27 cellular contexts compared by ENCODE assay signal in the genomic region with DNA sequence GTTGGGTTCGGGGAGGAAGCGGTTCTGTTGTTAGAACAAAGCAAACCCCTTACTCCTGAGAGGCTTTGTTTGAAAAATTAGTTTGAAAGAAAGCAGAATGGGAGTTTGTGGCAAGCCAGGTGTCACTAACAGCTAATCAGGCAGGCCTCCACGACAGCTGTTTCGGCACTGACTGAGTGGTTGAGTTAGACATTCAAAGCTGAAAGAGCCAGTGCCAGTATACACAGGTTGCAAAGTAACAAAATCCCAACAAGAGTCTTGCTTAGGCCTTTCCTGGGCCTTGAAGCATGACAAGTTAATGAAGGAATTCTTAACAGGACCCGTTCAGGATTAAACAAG.
"Had no signal": no experiment of that assay in that cellular context is flagged by ENCODE, and none has a peak within 500 bp of the region (broad histone marks: within the 10 kb centered on the region; RNA-seq: fewer than 3 reads in every experiment).

No MANE protein-coding gene starts in this region.

- H3K27me3 Mint-ChIP-seq: activated CD4-positive, alpha-beta memory T cell treated with anti-CD3 and anti-CD28 coated beads, Interleukin-2, amount 10 ng/mL, durations not matched to agents 7 days and 5 days; activated naive CD4-positive, alpha-beta T cell treated with anti-CD3 and anti-CD28 coated beads, Interleukin-2, amount 10 ng/mL, durations not matched to agents 7 days and 5 days; activated naive CD8-positive, alpha-beta T cell treated with anti-CD3 and anti-CD28 coated beads for 36 hours; activated T-helper 17 cell treated with anti-CD3 and anti-CD28 coated beads, Interleukin-2, amount 50 U/mL, for 72 hours; T-helper 17 cell had no signal

- DNase-seq: activated CD4-positive, alpha-beta memory T cell treated with anti-CD3 and anti-CD28 coated beads, Interleukin-2, amount 10 ng/mL, durations not matched to agents 7 days and 5 days; activated CD4-positive, alpha-beta T cell treated with anti-CD3 and anti-CD28 coated beads, Interleukin-2, amount 50 U/mL, for 1 hour; activated CD4-positive, CD25-positive, alpha-beta regulatory T cell; activated gamma-delta T cell; activated naive CD4-positive, alpha-beta T cell treated with anti-CD3 and anti-CD28 coated beads, Interleukin-2, amount 10 ng/mL, durations not matched to agents 7 days and 5 days; activated naive CD8-positive, alpha-beta T cell treated with anti-CD3 and anti-CD28 coated beads for 36 hours; activated T-cell treated with anti-CD3 and anti-CD28 coated beads for 4 hours; activated T-cell treated with anti-CD3 and anti-CD28 coated beads, Interleukin-2, amount 50 U/mL, for 48 hours; brain microvascular endothelial cell; Karpas-422; MM.1S; NCI-H1105; NCI-H1436; NCI-H1694 treated with DMSO at 0.1 percent for 48 hours; NCI-H2029 treated with DMSO at 0.1 percent for 48 hours; NCI-H345; NCI-H510A; NCI-H526 treated with DMSO at 0.1 percent for 48 hours; NCI-H82; NK-92 treated with Interleukin-12 subunit alpha and Interleukin-12 subunit beta, amount 100 ng/mL, for 24 hours; Peyer's patch; Right ventricle myocardium superior; T-helper 17 cell; T-helper 9 cell had no signal

- H3K36me3 ChIP-seq: brain microvascular endothelial cell, cardiac muscle cell, Peyer's patch had no signal

- H3K36me3 Mint-ChIP-seq: activated naive CD4-positive, alpha-beta T cell treated with anti-CD3 and anti-CD28 coated beads, Interleukin-2, amount 10 ng/mL, durations not matched to agents 7 days and 5 days; activated naive CD8-positive, alpha-beta T cell treated with anti-CD3 and anti-CD28 coated beads for 36 hours had no signal

- ATAC-seq: activated T-helper 17 cell treated with anti-CD3 and anti-CD28 coated beads, Interleukin-2, amount 50 U/mL, for 72 hours; T-helper 17 cell had no signal

- H3K27ac ChIP-seq: brain microvascular endothelial cell, cardiac muscle cell, Peyer's patch, RWPE1 had no signal

- H3K4me3 Mint-ChIP-seq: activated CD4-positive, alpha-beta memory T cell treated with anti-CD3 and anti-CD28 coated beads, Interleukin-2, amount 10 ng/mL, durations not matched to agents 7 days and 5 days; activated naive CD4-positive, alpha-beta T cell treated with anti-CD3 and anti-CD28 coated beads, Interleukin-2, amount 10 ng/mL, durations not matched to agents 7 days and 5 days; activated naive CD8-positive, alpha-beta T cell treated with anti-CD3 and anti-CD28 coated beads for 36 hours; activated T-helper 17 cell treated with anti-CD3 and anti-CD28 coated beads, Interleukin-2, amount 50 U/mL, for 72 hours; T-helper 17 cell had no signal

- H3K4me1 Mint-ChIP-seq: activated CD4-positive, alpha-beta memory T cell treated with anti-CD3 and anti-CD28 coated beads, Interleukin-2, amount 10 ng/mL, durations not matched to agents 7 days and 5 days; activated naive CD4-positive, alpha-beta T cell treated with anti-CD3 and anti-CD28 coated beads, Interleukin-2, amount 10 ng/mL, durations not matched to agents 7 days and 5 days; activated naive CD8-positive, alpha-beta T cell treated with anti-CD3 and anti-CD28 coated beads for 36 hours; activated T-helper 17 cell treated with anti-CD3 and anti-CD28 coated beads, Interleukin-2, amount 50 U/mL, for 72 hours; T-helper 17 cell had no signal

- H3K4me3 ChIP-seq: cardiac muscle cell, Peyer's patch had no signal

- H3K27ac Mint-ChIP-seq: activated CD4-positive, alpha-beta memory T cell treated with anti-CD3 and anti-CD28 coated beads, Interleukin-2, amount 10 ng/mL, durations not matched to agents 7 days and 5 days; activated naive CD4-positive, alpha-beta T cell treated with anti-CD3 and anti-CD28 coated beads, Interleukin-2, amount 10 ng/mL, durations not matched to agents 7 days and 5 days; activated naive CD8-positive, alpha-beta T cell treated with anti-CD3 and anti-CD28 coated beads for 36 hours; activated T-helper 17 cell treated with anti-CD3 and anti-CD28 coated beads, Interleukin-2, amount 50 U/mL, for 72 hours; T-helper 17 cell had no signal

- H3K27me3 ChIP-seq: brain microvascular endothelial cell, cardiac muscle cell, Peyer's patch had no signal

- H3K4me1 ChIP-seq: Peyer's patch had no signal

- H3K9me3 ChIP-seq: Peyer's patch had no signal
